Comparison of ENCODE assay signal across 9 cellular contexts in genomic region chr12:69290545-69291277, GRCh38. TPM values are rescaled to one million over a fixed set of nuclear protein-coding genes. Genes with fewer than 3 reads are reported as not detected.
A peak's percentile ranks its signal among the peaks of the same experiment; 100 is the strongest.
DNase-seq lines count a peak whose midpoint lies in the region; ATAC-seq and TF ChIP-seq lines count a peak whose summit lies in the region.
"Had no signal": no experiment of that assay in that cellular context is flagged by ENCODE, and none has a peak within 500 bp of the region (broad histone marks: within the 10 kb centered on the region; RNA-seq: fewer than 3 reads in every experiment).

No MANE protein-coding gene starts in this region.

- H3K9me3 Mint-ChIP-seq in CD4-positive, alpha-beta T cell: no peaks in the 10 kb centered on the region
- H3K9me3 Mint-ChIP-seq: activated naive CD4-positive, alpha-beta T cell treated with anti-CD3 and anti-CD28 coated beads, Interleukin-2, amount 50 U/mL, for 24 hours had no signal

- peak; percentile 70 to 82 (median 74) for DNase-seq in CD4-positive, alpha-beta T cell
- DNase-seq in NCI-H510A treated with DMSO at 0.1 percent for 48 hours (lab: John Stamatoyannopoulos, UW) (peak; percentile 91), coronary artery (ENCODE audit: low spot score) (no peak), lower lobe of right lung (peak; percentile 79)
- DNase-seq in activated CD4-positive, alpha-beta T cell treated with anti-CD3 and anti-CD28 coated beads for 24 hours (ENCODE audit: low read depth in 2 of 2): peak; percentile 70 to 77
- peak; percentile 36 for DNase-seq in stimulated activated CD8-positive, alpha-beta memory T cell treated with anti-CD3 and anti-CD28 coated beads, Interleukin-12 subunit alpha, Interleukin-12 subunit beta, amount 100 ng/mL, for 4 hours (ENCODE audit: low read depth)

- H3K27ac Mint-ChIP-seq in CD4-positive, alpha-beta T cell: no peak overlapping the region
- H3K27ac Mint-ChIP-seq: activated naive CD4-positive, alpha-beta T cell treated with anti-CD3 and anti-CD28 coated beads, Interleukin-2, amount 50 U/mL, for 24 hours had no signal

- H3K36me3 Mint-ChIP-seq in CD4-positive, alpha-beta T cell (ENCODE audit: low read depth): no peaks in the 10 kb centered on the region
- H3K36me3 Mint-ChIP-seq: activated naive CD4-positive, alpha-beta T cell treated with anti-CD3 and anti-CD28 coated beads, Interleukin-2, amount 50 U/mL, for 24 hours had no signal

- H3K4me1 ChIP-seq in lower lobe of right lung: no peaks in the 10 kb centered on the region

- intact Hi-C loops in CD4-positive, alpha-beta T cell (cut with DNase I, micrococcal nuclease): loop anchor here (1.0 to 5.0 kb wide), 6 partner anchors 40 to 349 kb away; no protein-coding TSS in a partner anchor
- intact Hi-C loops in lower lobe of right lung (cut with DNase I): no loop called here

- H3K4me1 Mint-ChIP-seq in CD4-positive, alpha-beta T cell (ENCODE audit: low read depth): peaks cover 6% of the 10 kb centered on the region

- peak; percentile 93 for TF ChIP-seq CTCF in CD4-positive, alpha-beta T cell (IDR thresholded peaks at IDR 0.05)
- TF ChIP-seq CTCF in coronary artery (IDR thresholded peaks at IDR 0.05): peak; percentile 17
- peak; percentile 83 for TF ChIP-seq CTCF in lower lobe of right lung (IDR thresholded peaks at IDR 0.05)

- no peak overlapping the region for H3K27ac ChIP-seq in CD4-positive, alpha-beta T cell (ENCODE audit: low read depth, low read length)
- H3K27ac ChIP-seq in coronary artery (no peak overlapping the region), lower lobe of right lung (no peak overlapping the region)

- no peak overlapping the region for H3K4me3 Mint-ChIP-seq in CD4-positive, alpha-beta T cell
- H3K4me3 Mint-ChIP-seq: activated naive CD4-positive, alpha-beta T cell treated with anti-CD3 and anti-CD28 coated beads, Interleukin-2, amount 50 U/mL, for 24 hours had no signal

- peaks cover 35% of the 10 kb centered on the region for H3K27me3 Mint-ChIP-seq in CD4-positive, alpha-beta T cell

- CTCF ChIA-PET in CD4-positive, alpha-beta T cell (lab: Charles Lee): interaction anchor here (0.5 to 2.0 kb wide), 28 partner anchors 10 to 350 kb away, joined by 3 to 16 read pairs (median 4); no protein-coding TSS in a partner anchor

- H3K4me3 ChIP-seq in coronary artery (no peak overlapping the region), lower lobe of right lung (no peak overlapping the region)

- no peaks in the 10 kb centered on the region for H3K27me3 ChIP-seq in CD4-positive, alpha-beta T cell (ENCODE audit: control insufficient read depth, insufficient read depth, low read length)
- no peaks in the 10 kb centered on the region for H3K27me3 ChIP-seq in lower lobe of right lung (ENCODE audit: low read depth)

- no peaks in the 10 kb centered on the region for H3K36me3 ChIP-seq in lower lobe of right lung

- no peaks in the 10 kb centered on the region for H3K9me3 ChIP-seq in CD4-positive, alpha-beta T cell (ENCODE audit: control insufficient read depth, low read length)
- no peaks in the 10 kb centered on the region for H3K9me3 ChIP-seq in lower lobe of right lung

- peak; percentile 100 for ATAC-seq in CD4-positive, alpha-beta T cell (ENCODE audit: poor library complexity)
- peak; percentile 100 for ATAC-seq in GM19372 (IDR thresholded peaks at IDR 0.05; ENCODE audit: low read depth, unreplicated experiment)
- peak; percentile 98 for ATAC-seq in HG03439 (IDR thresholded peaks at IDR 0.05; ENCODE audit: unreplicated experiment)
- ATAC-seq in lower lobe of right lung: peak; percentile 95 to 97

- POLR2A ChIA-PET in CD4-positive, alpha-beta T cell (lab: Charles Lee): interaction anchor here (0.7 to 1.8 kb wide), 3 partner anchors 40 to 280 kb away, joined by 5 to 23 read pairs (median 6); no protein-coding TSS in a partner anchor

RNA-seq across cellular contexts. Expression of gene CPSF6, which starts 51.3 kb away (rescaled TPM):
- total RNA-seq in CD4-positive, alpha-beta T cell: 10 to 100 TPM; 80.9 to 86.7 TPM
- total RNA-seq in lower lobe of right lung: 59.1 TPM

RNA-seq across cellular contexts. Expression of gene LYZ, which starts 57.5 kb away (rescaled TPM):
- 10 to 100 TPM; 71.4 to 72.9 TPM for total RNA-seq in CD4-positive, alpha-beta T cell
- total RNA-seq in lower lobe of right lung: 1,458 TPM

Comparison
In these comparisons a context has a peak if more than half of its experiments do, and no peak if none do; other contexts are left out.
1. CTCF ChIP-seq: peak in every context shown above with its lines; median percentile 93 in CD4-positive, alpha-beta T cell; 83 in lower lobe of right lung; 17 in coronary artery.
2. RNA of gene LYZ, which starts 57.5 kb away (total RNA-seq): 1,458 TPM in lower lobe of right lung (single experiment); 71.4 to 72.9 TPM in CD4-positive, alpha-beta T cell; every median in the first group is over 10 times any median in the second.
3. Peak in every context shown above with its lines, with median percentiles within 50 percentile points of each other: ATAC-seq.